Comparison of ENCODE assay signal across 29 cellular contexts in the genomic region with DNA sequence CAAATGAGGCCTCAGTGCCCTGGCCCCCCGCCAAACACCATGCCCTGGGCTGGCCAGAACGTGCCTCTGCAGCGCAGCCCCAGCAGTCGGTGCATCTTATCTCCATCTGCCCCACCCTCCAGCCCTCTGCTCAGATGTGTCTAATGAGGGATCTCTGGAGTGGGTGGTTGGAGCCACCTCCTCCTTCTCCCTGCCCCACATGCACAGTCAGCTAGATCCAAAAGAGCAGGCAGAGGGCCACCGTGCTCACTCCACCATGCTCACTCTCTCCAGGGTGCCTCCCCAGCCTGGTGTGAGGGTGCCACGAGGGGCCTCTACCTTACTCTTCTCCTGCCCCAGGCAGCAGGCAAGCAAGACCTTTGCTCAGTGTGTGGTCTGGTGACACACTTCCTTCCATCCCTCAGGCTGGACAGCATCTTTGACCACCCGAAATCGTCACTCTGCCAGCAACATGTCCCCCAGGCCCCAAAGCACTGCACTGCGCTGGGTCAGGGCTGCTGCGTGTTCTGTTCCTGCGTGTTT.
DNase-seq lines count a peak whose midpoint lies in the region; ATAC-seq and TF ChIP-seq lines count a peak whose summit lies in the region.
"Had no signal": no experiment of that assay in that cellular context is flagged by ENCODE, and none has a peak within 500 bp of the region (broad histone marks: within the 10 kb centered on the region; RNA-seq: fewer than 3 reads in every experiment).

No MANE protein-coding gene starts in this region.

- H3F3A ChIP-seq in PC-3 (ENCODE audit: low read length, unreplicated experiment) = no peaks in the 10 kb centered on the region

- H3K9me2 ChIP-seq in PC-3 (replicated peaks; ENCODE audit: low read length) = no peaks in the 10 kb centered on the region

- peak overlapping the region; percentile 45 for H3K27ac ChIP-seq in suprapubic skin
- H3K27ac ChIP-seq in PC-3 (ENCODE audit: low read length) = no peak overlapping the region
- H3K27ac ChIP-seq: heart right ventricle, right atrium auricular region, spleen, thoracic aorta, VCaP had no signal

- H4K20me1 ChIP-seq in PC-3 (ENCODE audit: low read length) = no peaks in the 10 kb centered on the region

- POLR2A ChIA-PET in PC-3 (lab: Charles Lee; ENCODE audit: unreplicated experiment) = no interaction called here

- intact Hi-C loops in PC-3 (cut with micrococcal nuclease) = no loop called here

- BruUV-seq in PC-3 (replicated peaks; lab: Mats Ljungman, UMichigan) = no TSS peak

- WGBS in suprapubic skin = 58% methylated on average over 11 of the region's 11 CpGs

- H3K9ac ChIP-seq in PC-3 (ENCODE audit: low read length) = no peak overlapping the region

- H3K79me2 ChIP-seq in PC-3 (ENCODE audit: low read length) = no peaks in the 10 kb centered on the region

- ATAC-seq in esophagus mucosa (peak; percentile 64), PC-3 (no peak)
- ATAC-seq: activated CD8-positive, alpha-beta memory T cell treated with anti-CD3 and anti-CD28 coated beads, Interleukin-2, amount 10 ng/mL, durations not matched to agents 7 days and 5 days; heart right ventricle; left cardiac atrium; stimulated activated naive B cell treated with anti-CD40 and anti-IgM and Interleukin-4, amounts not matched to agents 10 μg/mL and 1 μg/mL and 100 μg/mL, for 72 hours had no signal

- no peak overlapping the region for H3K4me2 ChIP-seq in PC-3 (ENCODE audit: low read length)

- H3K36me3 ChIP-seq in suprapubic skin (no peaks in the 10 kb centered on the region), PC-3 (ENCODE audit: low read depth, low read length) (no peaks in the 10 kb centered on the region)
- H3K36me3 ChIP-seq: heart right ventricle, right atrium auricular region, spleen, thoracic aorta had no signal

- no peak for TF ChIP-seq CTCF in suprapubic skin (IDR thresholded peaks at IDR 0.05)
- TF ChIP-seq CTCF in PC-3 (conservative IDR thresholded peaks at IDR 0.05; ENCODE audit: low read depth, low read length) = no peak

- H2AFZ ChIP-seq in PC-3 (ENCODE audit: low read length) = no peak overlapping the region

- H3K27me3 ChIP-seq in suprapubic skin = peaks cover 1% of the 10 kb centered on the region
- H3K27me3 ChIP-seq in PC-3 (ENCODE audit: low read length) = peaks cover 66% of the 10 kb centered on the region
- H3K27me3 ChIP-seq: right atrium auricular region had no signal

- TF ChIP-seq POLR2A in suprapubic skin (IDR thresholded peaks at IDR 0.05) = no peak

- DNase-seq in activated CD8-positive, alpha-beta memory T cell treated with anti-CD3 and anti-CD28 coated beads for 24 hours = peak; percentile 38
- no peak for DNase-seq in activated CD8-positive, alpha-beta memory T cell treated with anti-CD3 and anti-CD28 coated beads, Interleukin-2, amount 50 U/mL, for 48 hours
- DNase-seq in NCI-H2171 (lab: John Stamatoyannopoulos, UW) (peak; percentile 76), suprapubic skin (ENCODE audit: low spot score in 2 of 2) (peak in 1 of 2 donors; percentile 73), PC-3 (no peak), SKM-1 (lab: John Stamatoyannopoulos, UW; ENCODE audit: unreplicated experiment) (no peak)
- no peak for DNase-seq in stimulated activated CD4-positive, alpha-beta T cell treated with anti-CD3 and anti-CD28 coated beads, Interleukin-4, amount 100 ng/mL, for 1 hour
- DNase-seq: 8988T; activated CD4-positive, alpha-beta T cell treated with anti-CD3 and anti-CD28 coated beads, Interleukin-2, amount 10 ng/mL, durations not matched to agents 24 days and 14 days; activated CD8-positive, alpha-beta memory T cell treated with anti-CD3 and anti-CD28 coated beads, Interleukin-2, amount 10 ng/mL, durations not matched to agents 7 days and 5 days; activated naive CD4-positive, alpha-beta T cell treated with anti-CD3 and anti-CD28 coated beads, Interleukin-2, amount 50 U/mL, for 16 hours; anterior cingulate cortex; CD4-positive, alpha-beta T cell; effector memory CD4-positive, alpha-beta T cell; foreskin fibroblast; heart right ventricle; IMR-90; left cardiac atrium; NCI-H1048; NCI-H2029 treated with DMSO at 0.1 percent for 48 hours; NCI-H446 treated with DMSO at 0.1 percent for 48 hours; NCI-H82; spleen; stimulated activated CD4-positive, alpha-beta T cell treated with anti-CD3 and anti-CD28 coated beads, Interleukin-2, amount 100 ng/mL, for 48 hours; stimulated activated naive B cell treated with anti-CD40 and anti-IgM and Interleukin-4, amounts not matched to agents 10 μg/mL and 1 μg/mL and 100 μg/mL, for 72 hours had no signal

- H3K4me1 ChIP-seq in suprapubic skin = peaks cover 15% of the 10 kb centered on the region
- no peaks in the 10 kb centered on the region for H3K4me1 ChIP-seq in PC-3 (ENCODE audit: insufficient read depth, low read length)
- H3K4me1 ChIP-seq: spleen had no signal

- H3K9me3 ChIP-seq in suprapubic skin (no peaks in the 10 kb centered on the region), PC-3 (ENCODE audit: low read length) (no peaks in the 10 kb centered on the region)
- H3K9me3 ChIP-seq: heart right ventricle, right atrium auricular region, spleen, thoracic aorta had no signal

- TF ChIP-seq EP300 in suprapubic skin (IDR thresholded peaks at IDR 0.05) = no peak

- CTCF ChIA-PET in PC-3 (lab: Charles Lee) = no interaction called here

- H3K4me3 ChIP-seq in suprapubic skin (no peak overlapping the region), PC-3 (ENCODE audit: low read length) (no peak overlapping the region)
- H3K4me3 ChIP-seq: heart right ventricle, right atrium auricular region, spleen, thoracic aorta had no signal

Comparison
In these comparisons a context has a peak if more than half of its experiments do, and no peak if none do; other contexts are left out.
1. DNase-seq: peak in activated CD8-positive, alpha-beta memory T cell treated with anti-CD3 and anti-CD28 coated beads for 24 hours (single experiment) and NCI-H2171 (single experiment); none in activated CD8-positive, alpha-beta memory T cell treated with anti-CD3 and anti-CD28 coated beads, Interleukin-2, amount 50 U/mL, for 48 hours (single experiment), stimulated activated CD4-positive, alpha-beta T cell treated with anti-CD3 and anti-CD28 coated beads, Interleukin-4, amount 100 ng/mL, for 1 hour (single experiment), PC-3 (single experiment) and SKM-1 (single experiment).